Comparison of ENCODE assay signal across 30 cellular contexts in the genomic region with DNA sequence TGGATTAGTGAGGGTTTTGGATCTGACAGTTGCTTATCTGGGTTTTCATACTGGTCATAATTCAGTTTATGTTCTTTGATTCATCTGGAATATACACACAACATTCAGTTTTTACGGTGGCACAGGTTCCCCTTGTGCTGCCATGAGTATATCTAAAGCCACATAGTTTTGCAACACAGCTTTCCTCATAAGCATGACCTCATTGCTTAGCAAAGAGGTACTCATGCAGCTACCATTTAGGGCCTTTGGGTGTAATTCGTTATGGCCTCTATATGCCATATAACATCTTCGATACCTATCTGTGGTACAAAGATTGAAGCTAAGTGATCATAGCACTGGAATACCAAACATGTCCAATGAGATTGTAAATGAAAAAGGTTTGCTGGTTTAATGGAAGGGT. TPM values are rescaled to one million over a fixed set of nuclear protein-coding genes. Genes with fewer than 3 reads are reported as not detected.
DNase-seq lines count a peak whose midpoint lies in the region; ATAC-seq, FAIRE-seq and TF ChIP-seq lines count a peak whose summit lies in the region.
"Had no signal": no experiment of that assay in that cellular context is flagged by ENCODE, and none has a peak within 500 bp of the region (broad histone marks: within the 10 kb centered on the region; RNA-seq: fewer than 3 reads in every experiment).

No MANE protein-coding gene starts in this region.

- H3K27me3 ChIP-seq in breast epithelium (no peaks in the 10 kb centered on the region), pancreas (no peaks in the 10 kb centered on the region)
- H3K27me3 ChIP-seq: body of pancreas, esophagus muscularis mucosa, tibial artery had no signal

- H3K27ac ChIP-seq in breast epithelium: no peak overlapping the region
- H3K27ac ChIP-seq in pancreas: no peak overlapping the region
- H3K27ac ChIP-seq: body of pancreas, esophagus muscularis mucosa, tibial artery had no signal

- H3K9me3 Mint-ChIP-seq in MCF 10A (ENCODE audit: unreplicated experiment): no peaks in the 10 kb centered on the region
- H3K9me3 Mint-ChIP-seq: activated B cell treated with CpG ODN at 0.5 μM for 24 hours; activated naive CD8-positive, alpha-beta T cell treated with anti-CD3 and anti-CD28 coated beads, Interleukin-2, amount 50 U/mL, for 24 hours; GM23338; naive thymus-derived CD8-positive, alpha-beta T cell; stimulated activated naive CD8-positive, alpha-beta T cell treated with anti-CD3 and anti-CD28 coated beads, Interleukin-15, Interleukin-2, amounts not matched to agents 100 ng/mL and 50 ng/mL, for 24 hours; T-helper 2 cell treated with Interferon-gamma antibody and Interleukin-4, amounts not matched to agents 5 μg/mL and 100 μg/mL, for 36 hours had no signal

- no peaks in the 10 kb centered on the region for H3K27me3 Mint-ChIP-seq in MCF 10A (ENCODE audit: insufficient read depth, unreplicated experiment)
- H3K27me3 Mint-ChIP-seq: activated B cell treated with CpG ODN at 0.5 μM for 24 hours; activated naive CD8-positive, alpha-beta T cell treated with anti-CD3 and anti-CD28 coated beads, Interleukin-2, amount 50 U/mL, for 24 hours; B cell; naive thymus-derived CD8-positive, alpha-beta T cell; stimulated activated naive CD8-positive, alpha-beta T cell treated with anti-CD3 and anti-CD28 coated beads, Interleukin-15, Interleukin-2, amounts not matched to agents 100 ng/mL and 50 ng/mL, for 24 hours had no signal

- ATAC-seq in pancreas (no peak), SK-N-SH treated with all-trans-retinoic acid at 6 μM for 48 hours (no peak)
- ATAC-seq: activated naive CD8-positive, alpha-beta T cell treated with anti-CD3 and anti-CD28 coated beads, Interleukin-2, amount 50 U/mL, for 24 hours; body of pancreas; GM23338; naive thymus-derived CD8-positive, alpha-beta T cell had no signal

- no TSS peak for BruUV-seq in MCF 10A (replicated peaks; lab: Mats Ljungman, UMichigan)

- H3K4me3 ChIP-seq in breast epithelium (no peak overlapping the region), fibroblast of pulmonary artery (replicated peaks; ENCODE audit: low read depth, low read length) (no peak overlapping the region), pancreas (no peak overlapping the region)
- H3K4me3 ChIP-seq: body of pancreas, esophagus muscularis mucosa, GM23338, tibial artery had no signal

- WGBS in pancreas, 2 donors: 68 to 86% methylated on average over 3 of the region's 3 CpGs

- H3K36me3 ChIP-seq in breast epithelium (no peaks in the 10 kb centered on the region), pancreas (peaks cover 0 to 4% (median 0%) of the 10 kb centered on the region in 3 donors)

- POLR2A ChIA-PET in MCF 10A (lab: Yijun Ruan, JAX): interaction anchor here (0.8 to 2.4 kb wide), 9 partner anchors 9 to 254 kb away, joined by 3 to 12 read pairs (median 4); partner anchors contain the start of genes DCTN4, RPS14 and SMIM3

- FAIRE-seq in pancreas (lab: Jason Lieb, UNC): no peak
- FAIRE-seq: A204.1, colon, GM19239 had no signal

- peaks cover 0 to 9% of the 10 kb centered on the region in 2 donors for H3K4me1 ChIP-seq in breast epithelium
- H3K4me1 ChIP-seq in pancreas: peaks cover 9 to 14% (median 13%) of the 10 kb centered on the region in 3 donors

- H3K4me1 Mint-ChIP-seq in MCF 10A (ENCODE audit: insufficient read depth, unreplicated experiment): peaks cover 6% of the 10 kb centered on the region
- H3K4me1 Mint-ChIP-seq: GM23338 had no signal

- TF ChIP-seq POLR2A in breast epithelium (IDR thresholded peaks at IDR 0.05): no peak

- CTCF ChIA-PET in MCF 10A (lab: Yijun Ruan, JAX): interaction anchor here (0.6 to 8.6 kb wide), 14 partner anchors 33 to 266 kb away, joined by 3 to 109 read pairs (median 4); partner anchors contain the start of genes IRGM and SMIM3

- H3K27ac Mint-ChIP-seq in MCF 10A (ENCODE audit: low read depth, unreplicated experiment): no peak overlapping the region
- H3K27ac Mint-ChIP-seq: activated B cell treated with CpG ODN at 0.5 μM for 24 hours; activated naive CD8-positive, alpha-beta T cell treated with anti-CD3 and anti-CD28 coated beads, Interleukin-2, amount 50 U/mL, for 24 hours; B cell; GM23338; stimulated activated naive CD8-positive, alpha-beta T cell treated with anti-CD3 and anti-CD28 coated beads, Interleukin-15, Interleukin-2, amounts not matched to agents 100 ng/mL and 50 ng/mL, for 24 hours; T-helper 2 cell treated with Interferon-gamma antibody and Interleukin-4, amounts not matched to agents 5 μg/mL and 100 μg/mL, for 36 hours had no signal

- intact Hi-C loops in MCF 10A (cut with micrococcal nuclease): loop anchor here (5.0 to 10.0 kb wide), 2 partner anchors 246 to 461 kb away; no protein-coding TSS in a partner anchor
- intact Hi-C loops in breast epithelium (cut with DNase I; ENCODE audit: low total_unique reads): no loop called here
- intact Hi-C loops in pancreas (cut with DNase I): loop anchor here in 1 of 3 donors (10.0 kb wide), 1 partner anchor 141 kb away; the partner anchor contains the start of gene IRGM

- H3K4me3 Mint-ChIP-seq in MCF 10A (ENCODE audit: unreplicated experiment): no peak overlapping the region
- H3K4me3 Mint-ChIP-seq: activated B cell treated with CpG ODN at 0.5 μM for 24 hours; activated naive CD8-positive, alpha-beta T cell treated with anti-CD3 and anti-CD28 coated beads, Interleukin-2, amount 50 U/mL, for 24 hours; B cell; GM23338; naive thymus-derived CD8-positive, alpha-beta T cell; stimulated activated naive CD8-positive, alpha-beta T cell treated with anti-CD3 and anti-CD28 coated beads, Interleukin-15, Interleukin-2, amounts not matched to agents 100 ng/mL and 50 ng/mL, for 24 hours; T-helper 2 cell treated with Interferon-gamma antibody and Interleukin-4, amounts not matched to agents 5 μg/mL and 100 μg/mL, for 36 hours had no signal

- TF ChIP-seq CTCF in MCF 10A (IDR thresholded peaks at IDR 0.05; ENCODE audit: unreplicated experiment) (no peak), breast epithelium (IDR thresholded peaks at IDR 0.05) (no peak), fibroblast of pulmonary artery (IDR thresholded peaks at IDR 0.05; ENCODE audit: low read length, missing control alignments) (no peak), pancreas (IDR thresholded peaks at IDR 0.05) (no peak)

- H3K9me3 ChIP-seq in breast epithelium (no peaks in the 10 kb centered on the region), pancreas (no peaks in the 10 kb centered on the region)
- H3K9me3 ChIP-seq: body of pancreas, esophagus muscularis mucosa, tibial artery had no signal

- peak; percentile 29 for DNase-seq in MCF 10A (ENCODE audit: unreplicated experiment)
- DNase-seq in breast epithelium (ENCODE audit: low spot score in 2 of 2): no peak
- DNase-seq in SIG-M5 (lab: John Stamatoyannopoulos, UW): peak; percentile 4
- peak; percentile 12 for DNase-seq in fibroblast of pulmonary artery (ENCODE audit: low read depth)
- no peak for DNase-seq in pancreas
- DNase-seq in NCI-H510A (lab: John Stamatoyannopoulos, UW): no peak
- no peak for DNase-seq in stimulated activated CD4-positive, alpha-beta T cell treated with anti-CD3 and anti-CD28 coated beads, Interleukin-1b, Interleukin-23, amount 100 ng/mL, for 48 hours
- DNase-seq: activated B cell treated with CpG ODN at 0.5 μM for 24 hours; activated CD4-positive, alpha-beta T cell treated with anti-CD3 and anti-CD28 coated beads, Interleukin-2, amount 50 U/mL, for 48 hours; activated CD8-positive, alpha-beta memory T cell treated with anti-CD3 and anti-CD28 coated beads, Interleukin-2, amount 50 U/mL, for 48 hours; activated naive CD8-positive, alpha-beta T cell treated with anti-CD3 and anti-CD28 coated beads, Interleukin-2, amount 50 U/mL, for 24 hours; body of pancreas; COR-L47; DND-41; effector memory CD4-positive, alpha-beta T cell; naive thymus-derived CD8-positive, alpha-beta T cell; NCI-H1694 treated with DMSO at 0.1 percent for 48 hours; NCI-H774; stimulated activated CD4-positive, alpha-beta T cell treated with anti-CD3 and anti-CD28 coated beads, Interleukin-12 subunit alpha, Interleukin-12 subunit beta, amount 100 ng/mL, for 4 hours; tibial artery had no signal

- H3K36me3 Mint-ChIP-seq in MCF 10A (ENCODE audit: insufficient read depth, unreplicated experiment): peaks cover 42% of the 10 kb centered on the region

TF ChIP-seq in SK-N-SH treated with all-trans-retinoic acid at 6 μM for 48 hours, 23 proteins besides CTCF, POLR2A, EP300 and RAD21 (continues in another document):
- TF ChIP-seq POU6F1 (CRISPR knock-in tag; IDR thresholded peaks at IDR 0.05; ENCODE audit: borderline replicate concordance, low read depth): no peak
- TF ChIP-seq ESRRG (CRISPR knock-in tag; IDR thresholded peaks at IDR 0.05): no peak
- no peak for TF ChIP-seq BACH2 (CRISPR knock-in tag; IDR thresholded peaks at IDR 0.05; ENCODE audit: borderline replicate concordance)
- no peak for TF ChIP-seq RARB (CRISPR knock-in tag; IDR thresholded peaks at IDR 0.05)
- no peak for TF ChIP-seq SNAI2 (CRISPR knock-in tag; IDR thresholded peaks at IDR 0.05)
- TF ChIP-seq PPARA (CRISPR knock-in tag; IDR thresholded peaks at IDR 0.05; ENCODE audit: borderline replicate concordance): no peak
- no peak for TF ChIP-seq ZNF8 (CRISPR knock-in tag; IDR thresholded peaks at IDR 0.05)
- no peak for TF ChIP-seq GLIS3 (CRISPR knock-in tag; IDR thresholded peaks at IDR 0.05)

RNA-seq across cellular contexts. Expression of gene RBM22, which starts 2.9 kb away (rescaled TPM):
- total RNA-seq in MCF 10A (2022): 66.0 and 66.9 TPM in 2 replicates
- total RNA-seq in breast epithelium: 10 to 100 TPM; 40.5 to 57.8 (median 44.9) TPM
- total RNA-seq in pancreas: 10 to 100 TPM; 14.8 to 25.9 (median 18.4) TPM
- polyA plus RNA-seq in pancreas: 10 to 100 TPM; 21.3 to 32.3 TPM

RNA-seq across cellular contexts. Expression of gene MYOZ3, which starts 42.7 kb away (rescaled TPM):
- total RNA-seq in MCF 10A (2022) (not detected in 2 replicates), breast epithelium (under 1 TPM; under 0.01 to 0.33 (median 0.15) TPM), pancreas (under 1 TPM in 5 of 6 donors, not detected in 1; 0.05 to 0.50 (median 0.31) TPM)
- under 1 TPM; 0.23 to 0.28 TPM for polyA plus RNA-seq in pancreas
- total RNA-seq: B cell; naive thymus-derived CD8-positive, alpha-beta T cell; SK-MEL-5 had no signal

RNA-seq across cellular contexts. Expression of gene DCTN4, which starts 55.0 kb away (rescaled TPM):
- 122 and 143 TPM in 2 replicates for total RNA-seq in MCF 10A (2022)
- total RNA-seq in breast epithelium: 10 to 100 TPM; 68.5 to 99.5 (median 83.4) TPM
- 10 to 100 TPM; 36.9 to 61.1 (median 45.3) TPM for total RNA-seq in pancreas
- 10 to 100 TPM; 13.8 to 21.5 TPM for polyA plus RNA-seq in pancreas

Comparison
In these comparisons a context has a peak if more than half of its experiments do, and no peak if none do; other contexts are left out.
1. DNase-seq: peak in MCF 10A (single experiment), SIG-M5 (single experiment) and fibroblast of pulmonary artery (single experiment); none in breast epithelium (0 of 2), pancreas (0 of 6), NCI-H510A (single experiment) and stimulated activated CD4-positive, alpha-beta T cell treated with anti-CD3 and anti-CD28 coated beads, Interleukin-1b, Interleukin-23, amount 100 ng/mL, for 48 hours (single experiment).